Comparison of ENCODE assay signal across 22 cellular contexts in the genomic region with DNA sequence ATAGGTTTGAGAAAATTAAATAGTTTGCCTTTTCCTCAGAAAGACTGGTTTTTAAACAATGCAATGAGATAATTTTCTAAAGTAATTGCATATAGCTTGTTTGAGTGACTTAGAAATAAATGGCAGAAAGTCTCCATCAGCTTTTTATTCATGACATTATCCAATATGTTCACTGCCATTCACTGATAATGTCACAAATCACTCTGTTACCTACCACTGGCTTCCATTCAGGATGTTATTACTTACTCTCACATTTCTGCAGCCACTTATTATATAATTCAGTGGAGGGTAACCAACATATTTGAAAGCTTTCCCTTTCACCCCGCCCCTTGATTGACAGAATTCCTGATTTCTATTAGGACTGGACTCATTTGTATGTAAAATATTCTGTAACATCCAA.
"Had no signal": no experiment of that assay in that cellular context is flagged by ENCODE, and none has a peak within 500 bp of the region (broad histone marks: within the 10 kb centered on the region; RNA-seq: fewer than 3 reads in every experiment).

No MANE protein-coding gene starts in this region.

- H3K27ac ChIP-seq: colonic mucosa, coronary artery, dorsolateral prefrontal cortex, epithelial cell of prostate, esophagus muscularis mucosa, esophagus squamous epithelium, foreskin keratinocyte, gastrocnemius medialis, gastroesophageal sphincter, heart left ventricle, heart right ventricle had no signal

- H3K27me3 ChIP-seq: colonic mucosa, dorsolateral prefrontal cortex, esophagus muscularis mucosa, esophagus squamous epithelium, foreskin keratinocyte, gastrocnemius medialis, gastroesophageal sphincter, heart left ventricle, heart right ventricle had no signal

- H3K9me3 ChIP-seq: colonic mucosa, esophagus muscularis mucosa, esophagus squamous epithelium, gastrocnemius medialis, gastroesophageal sphincter had no signal

- H3K36me3 ChIP-seq: colonic mucosa, esophagus muscularis mucosa, esophagus squamous epithelium, gastrocnemius medialis, gastroesophageal sphincter, heart left ventricle, heart right ventricle had no signal

- H3K4me3 ChIP-seq: colonic mucosa, coronary artery, dorsolateral prefrontal cortex, esophagus muscularis mucosa, esophagus squamous epithelium, gastrocnemius medialis, gastroesophageal sphincter, heart left ventricle, heart right ventricle had no signal

- DNase-seq: colonic mucosa; cortex of kidney; dermis blood vessel endothelial cell; dorsolateral prefrontal cortex; effector CD4-positive, alpha-beta T cell; effector memory CD4-positive, alpha-beta T cell; effector memory CD8-positive, alpha-beta T cell; endodermal cell; erythroblast; esophagus squamous epithelium; foreskin fibroblast; foreskin keratinocyte; foreskin melanocyte; gastrocnemius medialis; glutamatergic neuron; head of caudate nucleus; heart left ventricle; heart right ventricle had no signal
